In genomic region chrX:153900806-153901752, GRCh38 we compare ENCODE assay signal across 8 cellular contexts. TPM values are rescaled to one million over a fixed set of nuclear protein-coding genes. Genes with fewer than 3 reads are reported as not detected.
DNase-seq lines count a peak whose midpoint lies in the region; ATAC-seq, FAIRE-seq and TF ChIP-seq lines count a peak whose summit lies in the region.

No MANE protein-coding gene starts in this region.

- FAIRE-seq in HTR-8/SVneo (lab: Jason Lieb, UNC): peak; percentile 91

- peak overlapping the region; percentile 49 to 90 for H3K27ac Mint-ChIP-seq in activated naive CD4-positive, alpha-beta T cell treated with anti-CD3 and anti-CD28 coated beads, Interleukin-2, amount 50 U/mL, for 72 hours

- no peaks in the 10 kb centered on the region for H3K36me3 Mint-ChIP-seq in activated naive CD4-positive, alpha-beta T cell treated with anti-CD3 and anti-CD28 coated beads, Interleukin-2, amount 50 U/mL, for 72 hours

- ATAC-seq in activated naive CD4-positive, alpha-beta T cell treated with anti-CD3 and anti-CD28 coated beads, Interleukin-2, amount 50 U/mL, for 72 hours: peak; percentile 83 to 86

- TF ChIP-seq POLR2A in Raji (IDR thresholded peaks at IDR 0.05; ENCODE audit: insufficient read depth, low read depth, low read length): peak; percentile 42; the same call in 1 of the 2 replicates

- no peak for TF ChIP-seq CTCF in GM20000 (IDR thresholded peaks at IDR 0.05; ENCODE audit: extremely low read depth, missing control alignments)

- DNase-seq in DMS 273 (lab: John Stamatoyannopoulos, UW; ENCODE audit: unreplicated experiment) (peak; percentile 97), GM20000 (ENCODE audit: low spot score) (peak; percentile 86), HTR-8/SVneo (ENCODE audit: insufficient read length, low spot score) (peak; percentile 81), iPS-NIHi11 (ENCODE audit: low spot score) (peak; percentile 42), superior temporal gyrus (ENCODE audit: extremely low spot score) (no peak)
- DNase-seq in activated naive CD4-positive, alpha-beta T cell treated with anti-CD3 and anti-CD28 coated beads, Interleukin-2, amount 50 U/mL, for 72 hours (ENCODE audit: low spot score in 2 of 2): peak in 1 of 2 donors; percentile 41
- DNase-seq in stimulated activated CD8-positive, alpha-beta memory T cell treated with anti-CD3 and anti-CD28 coated beads, Interleukin-12 subunit alpha, Interleukin-12 subunit beta, amount 100 ng/mL, for 1 hour (ENCODE audit: low read depth): peak; percentile 37

- H3K9me3 Mint-ChIP-seq in activated naive CD4-positive, alpha-beta T cell treated with anti-CD3 and anti-CD28 coated beads, Interleukin-2, amount 50 U/mL, for 72 hours: no peaks in the 10 kb centered on the region

RNA-seq across cellular contexts. Expression of gene AVPR2, which starts 3.4 kb away (rescaled TPM):
- total RNA-seq in activated naive CD4-positive, alpha-beta T cell treated with anti-CD3 and anti-CD28 coated beads, Interleukin-2, amount 50 U/mL, for 72 hours: not detected

RNA-seq across cellular contexts. Expression of gene L1CAM, which starts 15.1 kb away (rescaled TPM):
- 1 to 10 TPM; 1.1 to 1.8 TPM for total RNA-seq in activated naive CD4-positive, alpha-beta T cell treated with anti-CD3 and anti-CD28 coated beads, Interleukin-2, amount 50 U/mL, for 72 hours

RNA-seq across cellular contexts. Expression of gene ARHGAP4, which starts 25.0 kb away (rescaled TPM):
- 100 to 1,000 TPM in 1 of 2 donors, 10 to 100 TPM in 1; 90.0 to 138 TPM for total RNA-seq in activated naive CD4-positive, alpha-beta T cell treated with anti-CD3 and anti-CD28 coated beads, Interleukin-2, amount 50 U/mL, for 72 hours

RNA-seq across cellular contexts. Expression of gene NAA10, which starts 33.8 kb away (rescaled TPM):
- 100 to 1,000 TPM in 1 of 2 donors, 10 to 100 TPM in 1; 97.9 to 129 TPM for total RNA-seq in activated naive CD4-positive, alpha-beta T cell treated with anti-CD3 and anti-CD28 coated beads, Interleukin-2, amount 50 U/mL, for 72 hours

RNA-seq across cellular contexts. Expression of gene RENBP, which starts 43.4 kb away (rescaled TPM):
- 10 to 100 TPM; 14.8 to 16.1 TPM for total RNA-seq in activated naive CD4-positive, alpha-beta T cell treated with anti-CD3 and anti-CD28 coated beads, Interleukin-2, amount 50 U/mL, for 72 hours
